ENCODE assay signal across 8 cellular contexts in genomic region chr9:111038336-111039202, GRCh38. TPM values are rescaled to one million over a fixed set of nuclear protein-coding genes. Genes with fewer than 3 reads are reported as not detected.
DNase-seq lines count a peak whose midpoint lies in the region; ATAC-seq and TF ChIP-seq lines count a peak whose summit lies in the region.

Gene LPAR1 (minus strand): TSS chr9:111038470. CDS start chr9:110972117, 66,353 bp downstream.

- intact Hi-C loops in heart left ventricle (cut with DNase I) = loop anchor here in 2 of 10 donors (5.0 to 10.0 kb wide), 2 partner anchors 124 to 259 kb away; no protein-coding TSS in a partner anchor

- peaks cover 0 to 29% (median 2%) of the 10 kb centered on the region in 12 donors for H3K4me1 ChIP-seq in heart left ventricle

- DNase-seq in GM03348 (ENCODE audit: low spot score) (peak; percentile 77), heart left ventricle (peak; percentile 41 to 78 (median 58)), osteocyte (ENCODE audit: extremely low spot score, unreplicated experiment) (peak; percentile 89), KBM-7 (no peak)
- DNase-seq in activated naive CD8-positive, alpha-beta T cell treated with anti-CD3 and anti-CD28 coated beads for 36 hours = no peak

- peaks cover 9% of the 10 kb centered on the region for H3K4me1 Mint-ChIP-seq in activated naive CD8-positive, alpha-beta T cell treated with anti-CD3 and anti-CD28 coated beads for 36 hours
- peaks cover 51% of the 10 kb centered on the region for H3K4me1 Mint-ChIP-seq in osteocyte (ENCODE audit: unreplicated experiment)

- no peaks in the 10 kb centered on the region for H3K36me3 ChIP-seq in heart left ventricle

- no peaks in the 10 kb centered on the region for H3K9me3 Mint-ChIP-seq in activated naive CD8-positive, alpha-beta T cell treated with anti-CD3 and anti-CD28 coated beads for 36 hours
- H3K9me3 Mint-ChIP-seq in osteocyte (ENCODE audit: unreplicated experiment) = no peaks in the 10 kb centered on the region

- ATAC-seq in HG02885 (IDR thresholded peaks at IDR 0.05; ENCODE audit: poor library complexity, unreplicated experiment) = peak; percentile 42
- peak; percentile 36 to 74 (median 56) for ATAC-seq in heart left ventricle
- no peak for ATAC-seq in GM19324 (IDR thresholded peaks at IDR 0.05; ENCODE audit: low FRiP score, unreplicated experiment)
- no peak for ATAC-seq in HG02623 (IDR thresholded peaks at IDR 0.05; ENCODE audit: unreplicated experiment)

- no peaks in the 10 kb centered on the region for H3K9me3 ChIP-seq in heart left ventricle

- peaks cover 48% of the 10 kb centered on the region for H3K27me3 Mint-ChIP-seq in activated naive CD8-positive, alpha-beta T cell treated with anti-CD3 and anti-CD28 coated beads for 36 hours
- no peaks in the 10 kb centered on the region for H3K27me3 Mint-ChIP-seq in osteocyte (ENCODE audit: unreplicated experiment)

- H3K36me3 Mint-ChIP-seq in activated naive CD8-positive, alpha-beta T cell treated with anti-CD3 and anti-CD28 coated beads for 36 hours = no peaks in the 10 kb centered on the region
- no peaks in the 10 kb centered on the region for H3K36me3 Mint-ChIP-seq in osteocyte (ENCODE audit: unreplicated experiment)

- H3K4me3 Mint-ChIP-seq in activated naive CD8-positive, alpha-beta T cell treated with anti-CD3 and anti-CD28 coated beads for 36 hours = peak within 1 kb of the TSS; percentile 43
- H3K4me3 Mint-ChIP-seq in osteocyte (ENCODE audit: unreplicated experiment) = peak within 1 kb of the TSS; percentile 97

- TF ChIP-seq CTCF in heart left ventricle (IDR thresholded peaks at IDR 0.05) (no peak), osteocyte (IDR thresholded peaks at IDR 0.05) (no peak)

- H3K4me3 ChIP-seq in heart left ventricle = peak within 1 kb of the TSS; percentile 22 to 73 (median 60)

- peak within 1 kb of the TSS; percentile 53 to 82 (median 78) for H3K27ac ChIP-seq in heart left ventricle

- H3K27me3 ChIP-seq in heart left ventricle = peaks cover 4 to 51% (median 33%) of the 10 kb centered on the region in 9 donors

- WGBS in heart left ventricle, 4 donors = 1 to 3% (median 2%) methylated on average over 33 to 71 of the region's 71 CpGs

- no peak for TF ChIP-seq POLR2A in heart left ventricle (IDR thresholded peaks at IDR 0.05)

- in situ Hi-C loops in KBM-7 (cut with MboI; ENCODE audit: low pct_unique_long_range_greater_than_20kb, low sequenced_read_pairs) = no loop called here

- H3K27ac Mint-ChIP-seq in activated naive CD8-positive, alpha-beta T cell treated with anti-CD3 and anti-CD28 coated beads for 36 hours = no peak within 1 kb of the TSS
- H3K27ac Mint-ChIP-seq in osteocyte (ENCODE audit: unreplicated experiment) = peak within 1 kb of the TSS; percentile 97

RNA-seq across cellular contexts. Expression of gene LPAR1, which starts in this region (rescaled TPM):
- total RNA-seq in activated naive CD8-positive, alpha-beta T cell treated with anti-CD3 and anti-CD28 coated beads for 36 hours = not detected
- total RNA-seq in heart left ventricle = 10 to 100 TPM in 4 of 9 donors, 1 to 10 TPM in 5; 4.8 to 19.3 (median 8.4) TPM
- polyA plus RNA-seq in heart left ventricle = 1 to 10 TPM; 3.7 to 5.5 TPM
- 119 and 120 TPM in 2 replicates for total RNA-seq in osteocyte

Comparison
In these comparisons a context has a peak if more than half of its experiments do, and no peak if none do; other contexts are left out.
1. DNase-seq: peak in GM03348 (single experiment), heart left ventricle (5 of 5) and osteocyte (single experiment); none in activated naive CD8-positive, alpha-beta T cell treated with anti-CD3 and anti-CD28 coated beads for 36 hours (single experiment) and KBM-7 (single experiment).
2. ATAC-seq: peak in HG02885 (single experiment) and heart left ventricle (4 of 4); none in GM19324 (single experiment) and HG02623 (single experiment).